ENCODE assay signal across 8 cellular contexts in the genomic region with DNA sequence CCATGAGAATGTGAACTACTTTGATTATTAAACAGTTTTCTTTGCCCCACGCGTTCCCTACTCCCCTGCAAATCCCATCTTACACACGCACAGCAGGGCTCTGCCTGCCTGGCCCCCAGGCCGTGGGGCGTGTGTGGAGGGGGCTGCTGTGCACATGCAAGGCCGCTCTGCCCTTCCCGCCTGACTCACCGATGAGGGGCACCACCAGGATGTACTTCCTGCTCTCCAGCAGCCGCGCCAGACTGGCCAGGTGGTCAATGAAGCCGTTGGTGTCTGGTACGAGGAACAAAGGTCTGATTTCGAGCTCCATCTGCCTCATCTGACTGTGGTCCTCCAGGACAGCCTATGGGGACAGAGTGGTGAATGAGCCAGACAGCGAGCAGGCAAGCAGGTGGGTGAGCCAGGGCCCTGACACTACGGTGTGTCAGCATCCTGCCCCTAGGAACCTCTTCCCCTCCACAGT. TPM values are rescaled to one million over a fixed set of nuclear protein-coding genes. Genes with fewer than 3 reads are reported as not detected.
DNase-seq lines count a peak whose midpoint lies in the region; ATAC-seq lines count a peak whose summit lies in the region.

No MANE protein-coding gene starts in this region.

- no peak overlapping the region; a peak in 1 of 20 replicates for H3K4me3 ChIP-seq in BLaER1 treated with 17β-estradiol and CSF1 and Interleukin-3, amounts not matched to agents 10 nM and 100 nM

- H3K9me3 Mint-ChIP-seq in naive thymus-derived CD8-positive, alpha-beta T cell, result no peaks in the 10 kb centered on the region

- H3K4me2 ChIP-seq in BLaER1 treated with 17β-estradiol and CSF1 and Interleukin-3, amounts not matched to agents 10 nM and 100 nM, result peak overlapping the region; percentile 55 to 100 (median 94)

- peak overlapping the region in 8 of 11 experiments; percentile 17 to 83 (median 68); a peak in 14 of 22 replicates for H3K27ac ChIP-seq in BLaER1 treated with 17β-estradiol and CSF1 and Interleukin-3, amounts not matched to agents 10 nM and 100 nM
- peak overlapping the region; percentile 73 for H3K27ac ChIP-seq in caudate nucleus (ENCODE audit: low read depth, low read length)

- peak overlapping the region in 7 of 10 donors; percentile 43 to 84 (median 48) for H3K27ac Mint-ChIP-seq in naive thymus-derived CD8-positive, alpha-beta T cell

- POLR2A ChIA-PET in naive thymus-derived CD8-positive, alpha-beta T cell (lab: Charles Lee), result interaction anchor here (0.9 kb wide), 1 partner anchor 12 kb away, joined by 4 read pairs; no protein-coding TSS in a partner anchor

- H3K36me3 ChIP-seq in BLaER1 treated with 17β-estradiol and CSF1 and Interleukin-3, amounts not matched to agents 10 nM and 100 nM, result peaks cover 5 to 38% (median 17%) of the 10 kb centered on the region in 11 experiments; a peak in 16 of 22 replicates

- ATAC-seq in naive thymus-derived CD8-positive, alpha-beta T cell, result no peak
- ATAC-seq in HG03442 (IDR thresholded peaks at IDR 0.05; ENCODE audit: unreplicated experiment), result no peak
- ATAC-seq in HG02938 (IDR thresholded peaks at IDR 0.05; ENCODE audit: unreplicated experiment), result no peak

- H3K4me3 Mint-ChIP-seq in naive thymus-derived CD8-positive, alpha-beta T cell, result no peak overlapping the region

- H4K20me1 ChIP-seq in BLaER1 treated with 17β-estradiol and CSF1 and Interleukin-3, amounts not matched to agents 10 nM and 100 nM, result peaks cover 0 to 42% (median 9%) of the 10 kb centered on the region in 11 experiments; a peak in 6 of 22 replicates

- no peaks in the 10 kb centered on the region for H3K27me3 ChIP-seq in BLaER1 treated with 17β-estradiol and CSF1 and Interleukin-3, amounts not matched to agents 10 nM and 100 nM

- peaks cover 89 to 100% (median 100%) of the 10 kb centered on the region in 10 experiments for H3K4me1 ChIP-seq in BLaER1 treated with 17β-estradiol and CSF1 and Interleukin-3, amounts not matched to agents 10 nM and 100 nM

- no peaks in the 10 kb centered on the region for H3K9me3 ChIP-seq in BLaER1 treated with 17β-estradiol and CSF1 and Interleukin-3, amounts not matched to agents 10 nM and 100 nM (replicated peaks in 1 of 11)

- H3K4me1 Mint-ChIP-seq in naive thymus-derived CD8-positive, alpha-beta T cell, result peaks cover 0 to 22% (median 6%) of the 10 kb centered on the region in 4 donors

- H3K36me3 Mint-ChIP-seq in naive thymus-derived CD8-positive, alpha-beta T cell, result peaks cover 16 to 95% (median 72%) of the 10 kb centered on the region in 3 donors

- peak; percentile 74 for DNase-seq in M059J (ENCODE audit: low read depth)
- peak in 1 of 61 donors; percentile 84 for DNase-seq in caudate nucleus (lab: John Stamatoyannopoulos, UW)
- DNase-seq in naive thymus-derived CD8-positive, alpha-beta T cell, result no peak
- no peak for DNase-seq in superior temporal gyrus (ENCODE audit: extremely low spot score)
- DNase-seq in HuH-7 (ENCODE audit: low spot score), result no peak

- H3K9ac ChIP-seq in BLaER1 treated with 17β-estradiol and CSF1 and Interleukin-3, amounts not matched to agents 10 nM and 100 nM, result peak overlapping the region in 7 of 11 experiments; percentile 23 to 76 (median 63); a peak in 13 of 22 replicates

- H3K27me3 Mint-ChIP-seq in naive thymus-derived CD8-positive, alpha-beta T cell, result peaks cover 2 to 14% (median 13%) of the 10 kb centered on the region in 5 donors

RNA-seq across cellular contexts. Expression of gene HIC1, which starts 13.7 kb away (rescaled TPM):
- total RNA-seq in M059J (2014; rRNA removed; shearing (Covaris generic)), result 2.2 and 3.7 TPM in 2 replicates
- 1 to 10 TPM; 1.5 to 1.6 TPM for total RNA-seq in naive thymus-derived CD8-positive, alpha-beta T cell
- under 1 TPM in 2 of 3 donors, not detected in 1; 0.08 to 0.10 TPM for polyA plus RNA-seq in naive thymus-derived CD8-positive, alpha-beta T cell

RNA-seq across cellular contexts. Expression of gene OVCA2, which starts 26.8 kb away (rescaled TPM):
- total RNA-seq in M059J (2014; rRNA removed; shearing (Covaris generic)), result 18.9 and 24.0 TPM in 2 replicates
- total RNA-seq in naive thymus-derived CD8-positive, alpha-beta T cell, result 10 to 100 TPM; 30.8 to 32.6 TPM
- polyA plus RNA-seq in naive thymus-derived CD8-positive, alpha-beta T cell, result 10 to 100 TPM; 43.9 to 49.1 (median 45.8) TPM

RNA-seq across cellular contexts. Expression of gene DPH1, which starts 38.7 kb away (rescaled TPM):
- 28.0 and 29.5 TPM in 2 replicates for total RNA-seq in M059J (2014; rRNA removed; shearing (Covaris generic))
- total RNA-seq in naive thymus-derived CD8-positive, alpha-beta T cell, result 100 to 1,000 TPM; 124 TPM
- polyA plus RNA-seq in naive thymus-derived CD8-positive, alpha-beta T cell, result 10 to 100 TPM; 26.6 to 47.0 (median 35.5) TPM

RNA-seq across cellular contexts. Expression of gene RTN4RL1, which starts 43.5 kb away (rescaled TPM):
- total RNA-seq in M059J (2014; rRNA removed; shearing (Covaris generic)), result 0.12 and 0.67 TPM in 2 replicates
- total RNA-seq in naive thymus-derived CD8-positive, alpha-beta T cell, result under 1 TPM; 0.41 to 0.57 TPM
- under 1 TPM; 0.25 to 0.44 (median 0.35) TPM for polyA plus RNA-seq in naive thymus-derived CD8-positive, alpha-beta T cell
